ENCODE assay signal across 8 cellular contexts in the genomic region with DNA sequence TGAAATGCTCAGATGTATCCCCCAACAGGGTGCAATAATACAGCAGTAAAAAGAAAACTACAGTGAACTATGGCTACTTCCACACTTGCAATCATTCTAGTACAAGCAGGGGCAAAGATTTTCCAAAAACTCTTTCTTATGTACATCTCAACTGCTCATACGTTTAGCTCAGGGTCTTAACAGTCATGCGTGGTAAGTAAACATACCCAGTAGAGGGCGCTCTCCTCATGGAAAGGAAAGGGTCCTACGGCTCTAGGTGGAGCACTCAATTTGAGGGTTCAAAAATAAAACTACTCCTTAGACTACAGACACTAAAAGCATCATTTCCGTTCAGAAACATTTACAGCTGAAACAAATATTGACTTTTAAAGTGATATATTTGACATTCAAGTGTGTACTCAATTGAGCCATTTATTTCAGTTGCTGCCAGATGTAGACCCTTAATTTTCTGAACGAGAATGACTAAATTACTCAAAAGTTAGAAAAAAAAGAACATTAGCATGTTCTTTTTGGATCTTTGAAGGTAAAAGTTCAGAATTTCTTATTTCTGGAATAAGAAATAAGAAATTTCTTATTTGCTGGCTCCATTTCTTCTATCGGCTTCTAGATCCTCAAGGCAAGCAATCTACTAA.
DNase-seq lines count a peak whose midpoint lies in the region; ATAC-seq, FAIRE-seq and TF ChIP-seq lines count a peak whose summit lies in the region.

No MANE protein-coding gene starts in this region.

- H3K4me3 ChIP-seq in kidney (ENCODE audit: low read length in 2 of 2), result no peak overlapping the region
- H3K4me3 ChIP-seq in spleen, result no peak overlapping the region

- H3K27ac ChIP-seq in VCaP, result no peak overlapping the region
- no peak overlapping the region for H3K27ac ChIP-seq in kidney (ENCODE audit: low read depth in 2 of 2, low read length in 2 of 2)
- H3K27ac ChIP-seq in spleen, result no peak overlapping the region
- no peak overlapping the region for H3K27ac ChIP-seq in CD4-positive, alpha-beta T cell (ENCODE audit: low read depth, low read length)

- H3K9me3 Mint-ChIP-seq in CD4-positive, alpha-beta T cell, result no peaks in the 10 kb centered on the region

- no peaks in the 10 kb centered on the region for H3K36me3 Mint-ChIP-seq in CD4-positive, alpha-beta T cell (ENCODE audit: low read depth)

- H3K27ac Mint-ChIP-seq in CD4-positive, alpha-beta T cell, result no peak overlapping the region

- H3K27me3 ChIP-seq in spleen (replicated peaks in 1 of 7), result no peaks in the 10 kb centered on the region
- no peaks in the 10 kb centered on the region for H3K27me3 ChIP-seq in CD4-positive, alpha-beta T cell (ENCODE audit: control insufficient read depth, insufficient read depth, low read length)

- no peaks in the 10 kb centered on the region for H3K36me3 ChIP-seq in kidney (ENCODE audit: control insufficient read depth in 1 of 2, insufficient read depth in 2 of 2, low read length in 2 of 2)
- no peaks in the 10 kb centered on the region for H3K36me3 ChIP-seq in spleen

- no peak overlapping the region for H3K9ac ChIP-seq in kidney (ENCODE audit: low read length in 2 of 2)

- H3K4me1 Mint-ChIP-seq in CD4-positive, alpha-beta T cell (ENCODE audit: low read depth), result no peaks in the 10 kb centered on the region

- DNase-seq in COLO829 (ENCODE audit: low spot score), result peak; percentile 64
- DNase-seq in NCI-H2081 (lab: John Stamatoyannopoulos, UW), result peak; percentile 83 to 90
- DNase-seq in kidney, result no peak
- no peak for DNase-seq in spleen
- no peak for DNase-seq in CD4-positive, alpha-beta T cell

- no peaks in the 10 kb centered on the region for H3K9me3 ChIP-seq in kidney (ENCODE audit: control insufficient read depth in 1 of 2, low read length in 2 of 2)
- no peaks in the 10 kb centered on the region for H3K9me3 ChIP-seq in spleen
- no peaks in the 10 kb centered on the region for H3K9me3 ChIP-seq in CD4-positive, alpha-beta T cell (ENCODE audit: control insufficient read depth, low read length)

- POLR2A ChIA-PET in CD4-positive, alpha-beta T cell (lab: Charles Lee), result no interaction called here

- TF ChIP-seq POLR2A in spleen (IDR thresholded peaks at IDR 0.05), result no peak

- WGBS in spleen, 5 donors, result 26 to 33% (median 32%) methylated on average over 7 of the region's 7 CpGs

- ATAC-seq in GM18868 (IDR thresholded peaks at IDR 0.05; ENCODE audit: unreplicated experiment), result peak; percentile 91
- peak; percentile 88 for ATAC-seq in HG03066 (IDR thresholded peaks at IDR 0.05; ENCODE audit: low read depth, unreplicated experiment)
- ATAC-seq in CD4-positive, alpha-beta T cell (ENCODE audit: poor library complexity), result no peak

- CTCF ChIA-PET in CD4-positive, alpha-beta T cell (lab: Charles Lee), result no interaction called here

- FAIRE-seq in kidney (lab: Jason Lieb, UNC), result no peak

- intact Hi-C loops in kidney (cut with DNase I), result no loop called here
- intact Hi-C loops in spleen (cut with DNase I; ENCODE audit: low total_unique reads), result no loop called here
- intact Hi-C loops in CD4-positive, alpha-beta T cell (cut with DNase I, micrococcal nuclease), result no loop called here

- H3K27me3 Mint-ChIP-seq in CD4-positive, alpha-beta T cell, result no peaks in the 10 kb centered on the region

- H3K4me1 ChIP-seq in kidney (ENCODE audit: control insufficient read depth in 1 of 2, insufficient read depth in 1 of 2, low read depth in 1 of 2, low read length in 2 of 2), result no peaks in the 10 kb centered on the region
- H3K4me1 ChIP-seq in spleen, result no peaks in the 10 kb centered on the region

- H3K4me3 Mint-ChIP-seq in CD4-positive, alpha-beta T cell, result no peak overlapping the region

- peak; percentile 54 for TF ChIP-seq CTCF in VCaP (conservative IDR thresholded peaks at IDR 0.05)
- peak; percentile 7 for TF ChIP-seq CTCF in kidney (IDR thresholded peaks at IDR 0.05; ENCODE audit: borderline replicate concordance, extremely low read depth, insufficient read depth)
- TF ChIP-seq CTCF in spleen (IDR thresholded peaks at IDR 0.05 in 8 of 11, conservative IDR thresholded peaks at IDR 0.05 in 3 of 11), result peak in 5 of 11 experiments; percentile 13 to 44 (median 29)
- no peak for TF ChIP-seq CTCF in CD4-positive, alpha-beta T cell (IDR thresholded peaks at IDR 0.05)

Comparison
In these comparisons a context has a peak if more than half of its experiments do, and no peak if none do; other contexts are left out.
1. DNase-seq: peak in COLO829 (single experiment) and NCI-H2081 (2 of 2); none in kidney (single experiment), spleen (single experiment) and CD4-positive, alpha-beta T cell (0 of 10).